ENCODE assay signal across 1 cellular context in genomic region chr5:142529626-142530278, GRCh38.
A peak's percentile ranks its signal among the peaks of the same experiment; 100 is the strongest.
TF ChIP-seq lines count a peak whose summit lies in the region.

No MANE protein-coding gene starts in this region.

TF ChIP-seq in K562, 482 proteins besides CTCF, POLR2A, EP300 and RAD21 (continued from another document):
- peak; percentile 51; the same call in 1 of the 2 replicates for TF ChIP-seq SMARCE1 (IDR thresholded peaks at IDR 0.05)
- 0 out of 2 replicates have a peak, but pooled peaks have one; percentile 21 for TF ChIP-seq ELF1 (tag; IDR thresholded peaks at IDR 0.05)
- peak; percentile 82 for TF ChIP-seq JUND (IDR thresholded peaks at IDR 0.05; ENCODE audit: borderline replicate concordance, low read depth, low read length)
- peak; percentile 54; the same call in 2 of the 3 replicates for TF ChIP-seq JUND (tag; IDR thresholded peaks at IDR 0.05; ENCODE audit: borderline replicate concordance, low read depth, low read length)
- TF ChIP-seq JUN (IDR thresholded peaks at IDR 0.05; ENCODE audit: borderline replicate concordance, low read depth, low read length), result peak; percentile 56
- no peak for TF ChIP-seq JUN (CRISPR knock-in tag; IDR thresholded peaks at IDR 0.05; ENCODE audit: borderline replicate concordance)
- TF ChIP-seq ZEB2 (IDR thresholded peaks at IDR 0.05), result 0 out of 2 replicates have a peak, but pooled peaks have one; percentile 19
- TF ChIP-seq XRCC3 (IDR thresholded peaks at IDR 0.05), result no peak
- TF ChIP-seq FOSL1 (tag; conservative IDR thresholded peaks at IDR 0.05), result peak; percentile 94
- no peak for TF ChIP-seq EZH2 (IDR thresholded peaks at IDR 0.05; ENCODE audit: borderline replicate concordance, low read depth, low read length)
- peak; percentile 54; the same call in 1 of the 2 replicates for TF ChIP-seq SMARCA4 (IDR thresholded peaks at IDR 0.05)
- peak in 1 of 2 experiments; percentile 4; a peak in 1 of 4 replicates for TF ChIP-seq RCOR1 (IDR thresholded peaks at IDR 0.05; ENCODE audit: borderline replicate concordance in 1 of 2, low read depth in 2 of 2, low read length in 2 of 2)
